In the genomic region with DNA sequence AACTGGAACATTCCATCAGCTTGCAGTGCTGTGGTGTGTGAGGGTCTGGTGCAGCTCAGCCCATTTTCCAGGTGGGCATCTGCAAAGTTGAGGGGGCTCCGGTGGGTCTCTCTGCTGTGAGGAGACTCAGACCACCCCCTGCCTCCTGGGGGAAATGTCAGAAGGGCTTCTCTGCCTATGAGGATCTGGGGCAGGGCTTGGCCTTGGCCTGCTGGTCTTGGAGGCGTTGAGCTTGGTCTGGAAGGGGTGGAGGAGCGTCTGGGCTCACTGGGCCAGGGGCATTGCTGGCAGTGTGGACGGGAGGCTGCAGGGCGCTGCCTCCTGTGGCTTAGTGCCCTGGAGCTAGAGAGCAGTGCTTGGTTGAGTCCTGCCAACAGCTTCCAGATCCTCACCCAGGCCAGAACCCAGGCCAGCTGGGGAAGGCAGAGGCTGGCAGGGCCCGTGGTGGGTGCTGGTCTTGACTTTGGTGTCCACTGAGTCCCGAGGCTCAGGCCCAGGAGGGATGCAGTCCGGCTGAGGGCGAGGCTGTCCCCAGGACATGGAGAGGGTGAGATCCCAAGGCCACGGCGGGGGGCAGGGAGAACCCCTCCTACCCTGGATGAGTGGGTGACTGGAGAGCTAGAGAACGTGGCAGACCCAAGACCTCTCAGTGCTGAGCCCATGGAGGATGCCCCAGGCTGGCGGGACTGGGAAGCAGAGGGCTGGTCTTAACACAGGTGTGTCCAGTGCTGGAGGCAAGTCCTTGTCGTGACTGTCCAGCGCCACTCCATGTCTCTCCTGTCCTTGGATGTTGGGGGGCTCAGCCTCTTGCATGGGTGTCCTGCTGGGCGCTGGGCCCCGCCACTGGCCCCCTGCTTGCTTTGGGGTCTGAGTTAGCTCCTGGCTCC, we compare ENCODE assay signal across 22 cellular contexts. TPM values are rescaled to one million over a fixed set of nuclear protein-coding genes. Genes with fewer than 3 reads are reported as not detected.
A peak's percentile ranks its signal among the peaks of the same experiment; 100 is the strongest.
DNase-seq lines count a peak whose midpoint lies in the region; ATAC-seq lines count a peak whose summit lies in the region.
"Had no signal": no experiment of that assay in that cellular context is flagged by ENCODE, and none has a peak within 500 bp of the region (broad histone marks: within the 10 kb centered on the region; RNA-seq: fewer than 3 reads in every experiment).

No MANE protein-coding gene starts in this region.

- H3K27me3 ChIP-seq in right cardiac atrium (ENCODE audit: control insufficient read depth, insufficient read depth) (no peaks in the 10 kb centered on the region), aorta (ENCODE audit: control insufficient read depth in 1 of 2, insufficient read depth in 2 of 2, low read length in 1 of 2) (peaks cover 0 to 2% of the 10 kb centered on the region in 2 donors)
- H3K27me3 ChIP-seq: pancreas had no signal

- no peaks in the 10 kb centered on the region for H3K9me3 ChIP-seq in right cardiac atrium (ENCODE audit: control insufficient read depth, low read length)
- no peaks in the 10 kb centered on the region for H3K9me3 ChIP-seq in aorta (ENCODE audit: control insufficient read depth, low read length)
- H3K9me3 ChIP-seq: left lung, pancreas had no signal

- H3K4me3 ChIP-seq in right cardiac atrium (ENCODE audit: low read length): no peak overlapping the region
- no peak overlapping the region for H3K4me3 ChIP-seq in aorta (ENCODE audit: low read length in 2 of 2)
- H3K4me3 ChIP-seq: left lung, pancreas, PC-9 had no signal

- DNase-seq in right cardiac atrium: peak in 2 of 3 donors; percentile 42 to 51
- no peak for DNase-seq in cardiac septum (ENCODE audit: low spot score)
- DNase-seq in left lobe of liver (ENCODE audit: low spot score): no peak
- DNase-seq in aorta: peak in 1 of 2 donors; percentile 65
- DNase-seq in A172 (ENCODE audit: low spot score): no peak
- DNase-seq in LoVo (ENCODE audit: low spot score): no peak
- DNase-seq: activated CD4-positive, alpha-beta T cell treated with anti-CD3 and anti-CD28 coated beads for 36 hours; dermis blood vessel endothelial cell; DMS153; foreskin melanocyte; GF-D8; left lung; NCI-H146; PC-9; stimulated activated CD4-positive, alpha-beta T cell treated with anti-CD3 and anti-CD28 coated beads, Interleukin-4, amount 100 ng/mL, for 1 hour had no signal

- H3K36me3 ChIP-seq in aorta (ENCODE audit: control insufficient read depth in 1 of 2, insufficient read depth in 2 of 2, low read length in 1 of 2): peaks cover 0 to 2% of the 10 kb centered on the region in 2 donors

- H3K27ac ChIP-seq in right cardiac atrium (ENCODE audit: low read length): no peak overlapping the region
- H3K27ac ChIP-seq in aorta (ENCODE audit: low read depth in 1 of 2, low read length in 2 of 2): no peak overlapping the region
- H3K27ac ChIP-seq: C4-2B, epithelial cell of prostate, left lung, pancreas, PC-9 had no signal

- WGBS in right cardiac atrium: 82% methylated on average over 16 of the region's 17 CpGs
- 67 to 74% methylated on average over 16 to 17 of the region's 17 CpGs for WGBS in aorta, 2 donors

- H3K4me1 ChIP-seq in right cardiac atrium (ENCODE audit: control insufficient read depth, insufficient read depth, low read length): peaks cover 2% of the 10 kb centered on the region
- H3K4me1 ChIP-seq in aorta (ENCODE audit: control insufficient read depth in 1 of 2, insufficient read depth in 2 of 2, low read length in 2 of 2): no peaks in the 10 kb centered on the region

- ATAC-seq in right cardiac atrium (no peak), left lobe of liver (peak; percentile 6), aorta (ENCODE audit: low FRiP score) (peak; percentile 17)
- ATAC-seq: activated CD4-positive, alpha-beta T cell treated with anti-CD3 and anti-CD28 coated beads for 36 hours; left lung; pancreas had no signal

- intact Hi-C loops in right cardiac atrium (cut with DNase I) (loop anchor here in 1 of 4 donors (5.0 kb wide), 1 partner anchor 151 kb away; no protein-coding TSS in a partner anchor), cardiac septum (cut with DNase I) (no loop called here), aorta (cut with DNase I) (no loop called here)

RNA-seq across cellular contexts. Expression of a gene that starts 2.8 kb away (rescaled TPM):
- not detected for total RNA-seq in right cardiac atrium
- polyA plus RNA-seq in right cardiac atrium: 0.11 TPM
- not detected for total RNA-seq in cardiac septum
- total RNA-seq in left lobe of liver: 0.18 TPM
- not detected for total RNA-seq in aorta
- under 1 TPM in 1 of 2 donors, not detected in 1; 0.28 TPM for polyA plus RNA-seq in aorta
- not detected in 2 replicates for total RNA-seq in A172 (2014; rRNA removed; shearing (Covaris generic))
- total RNA-seq: activated CD4-positive, alpha-beta T cell treated with anti-CD3 and anti-CD28 coated beads for 36 hours; activated T-helper 2 cell treated with anti-CD3 and anti-CD28 coated beads, Interferon-gamma antibody, Interleukin-2, Interleukin-4, amounts not matched to agents 10 μg/mL and 5 μg/mL and 100 μg/mL, durations not matched to agents 14 hours and 24 hours and 36 hours; bronchial epithelial cell; H4; PC-9; ureter had no signal

RNA-seq across cellular contexts. Expression of a gene that starts 27.6 kb away (rescaled TPM):
- total RNA-seq in right cardiac atrium (10 to 100 TPM; 17.2 to 21.7 (median 19.9) TPM), cardiac septum (21.6 TPM), left lobe of liver (47.3 TPM), aorta (10 to 100 TPM; 25.9 to 39.3 TPM)
- polyA plus RNA-seq in right cardiac atrium (25.3 TPM), aorta (10 to 100 TPM; 13.1 to 36.1 TPM)
- total RNA-seq in A172 (2014; rRNA removed; shearing (Covaris generic)): 13.7 and 20.4 TPM in 2 replicates

RNA-seq across cellular contexts. Expression of a gene that starts 32.2 kb away (rescaled TPM):
- total RNA-seq in right cardiac atrium (1 to 10 TPM in 1 of 4 donors, under 1 TPM in 3; 0.56 to 1.4 (median 0.88) TPM), cardiac septum (1.0 TPM), left lobe of liver (0.53 TPM), aorta (1 to 10 TPM; 5.4 to 7.3 TPM)
- polyA plus RNA-seq in right cardiac atrium (0.29 TPM), aorta (1 to 10 TPM in 1 of 2 donors, not detected in 1; 2.4 TPM)
- not detected in 2 replicates for total RNA-seq in A172 (2014; rRNA removed; shearing (Covaris generic))

RNA-seq across cellular contexts. Expression of a gene that starts 42.5 kb away (rescaled TPM):
- 1 to 10 TPM; 2.9 to 3.4 (median 3.2) TPM for total RNA-seq in right cardiac atrium
- polyA plus RNA-seq in right cardiac atrium: 2.7 TPM
- total RNA-seq in cardiac septum: 2.9 TPM
- total RNA-seq in left lobe of liver: 18.0 TPM
- total RNA-seq in aorta: 1 to 10 TPM; 3.7 to 8.7 TPM
- polyA plus RNA-seq in aorta: 10 to 100 TPM in 1 of 2 donors, 1 to 10 TPM in 1; 2.1 to 11.3 TPM
- total RNA-seq in A172 (2014; rRNA removed; shearing (Covaris generic)): 5.3 and 6.1 TPM in 2 replicates
- total RNA-seq: H4 had no signal

RNA-seq across cellular contexts. Expression of a gene that starts 48.4 kb away (rescaled TPM):
- 100 to 1,000 TPM in 2 of 4 donors, 10 to 100 TPM in 2; 91.0 to 124 (median 107) TPM for total RNA-seq in right cardiac atrium
- polyA plus RNA-seq in right cardiac atrium: 177 TPM
- total RNA-seq in cardiac septum: 152 TPM
- total RNA-seq in left lobe of liver: 764 TPM
- 10 to 100 TPM; 34.3 to 48.9 TPM for total RNA-seq in aorta
- polyA plus RNA-seq in aorta: 10 to 100 TPM; 56.1 to 93.7 TPM
- 102 and 108 TPM in 2 replicates for total RNA-seq in A172 (2014; rRNA removed; shearing (Covaris generic))

Comparison
In these comparisons a context has a peak if more than half of its experiments do, and no peak if none do; other contexts are left out.
1. DNase-seq: peak in right cardiac atrium (2 of 3); none in cardiac septum (single experiment), left lobe of liver (single experiment), A172 (single experiment) and LoVo (single experiment).
2. ATAC-seq: peak in left lobe of liver (single experiment) and aorta (single experiment); none in right cardiac atrium (0 of 2).